Comparison of ENCODE assay signal across 1 cellular context in the genomic region with DNA sequence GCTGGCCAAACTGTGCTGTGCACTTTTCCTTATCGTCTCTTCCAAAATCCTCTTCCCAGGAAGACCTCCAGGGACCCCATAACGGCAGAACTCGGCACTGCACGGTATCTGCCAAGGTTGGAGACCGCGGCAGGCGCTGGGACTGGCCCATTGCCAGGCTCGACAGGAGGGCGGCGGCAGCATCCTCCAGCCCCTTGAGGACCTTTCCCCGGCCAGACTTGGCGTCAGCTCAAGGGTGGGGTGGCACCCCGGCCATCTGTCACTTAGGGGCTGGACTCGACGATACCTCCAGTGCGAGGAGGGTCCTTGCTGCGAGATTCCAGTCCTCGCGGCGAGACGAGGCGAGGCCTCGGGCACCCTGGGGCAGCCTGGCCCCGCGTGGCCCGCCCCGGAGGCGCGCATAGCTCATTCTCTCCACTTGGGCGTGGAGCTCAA.
TF ChIP-seq lines count a peak whose summit lies in the region.

No MANE protein-coding gene starts in this region.

TF ChIP-seq in H1, 55 proteins besides CTCF, POLR2A, EP300 and RAD21:
- TF ChIP-seq RBBP5 (IDR thresholded peaks at IDR 0.05; ENCODE audit: borderline replicate concordance, low read depth, low read length): no peak
- no peak for TF ChIP-seq E2F6 (IDR thresholded peaks at IDR 0.05)
- 0 out of 4 replicates have a peak, but pooled peaks of 1 of the 2 experiments have one; percentile 40 for TF ChIP-seq SIN3A (conservative IDR thresholded peaks at IDR 0.05 in 1 of 2, IDR thresholded peaks at IDR 0.05 in 1 of 2; ENCODE audit: low read depth in 1 of 2, low read length in 2 of 2)
